In genomic region chr22:50268655-50269113, GRCh38 we compare ENCODE assay signal across 2 cellular contexts.
TF ChIP-seq lines count a peak whose summit lies in the region.

No MANE protein-coding gene starts in this region.

TF ChIP-seq in HCT116, 20 proteins besides CTCF, POLR2A, EP300 and RAD21:
- TF ChIP-seq SP1 (IDR thresholded peaks at IDR 0.05; ENCODE audit: low read depth) = no peak
- TF ChIP-seq JUND (IDR thresholded peaks at IDR 0.05) = no peak
- no peak for TF ChIP-seq POLR2AphosphoS5 (IDR thresholded peaks at IDR 0.05; ENCODE audit: low read depth, low read length)
- TF ChIP-seq SIN3A (IDR thresholded peaks at IDR 0.05; ENCODE audit: low read depth) = no peak
- TF ChIP-seq MAX (IDR thresholded peaks at IDR 0.05) = peak; percentile 55; the same call in 1 of the 2 replicates

TF ChIP-seq in GM12878, 131 proteins besides CTCF, POLR2A, EP300 and RAD21:
- TF ChIP-seq MTA2 (IDR thresholded peaks at IDR 0.05; ENCODE audit: low read depth) = no peak
- TF ChIP-seq RELA (IDR thresholded peaks at IDR 0.05; ENCODE audit: borderline replicate concordance, partially characterized antibody) = no peak
- TF ChIP-seq NR2F1 (conservative IDR thresholded peaks at IDR 0.05) = no peak
- TF ChIP-seq PRDM15 (CRISPR knock-in tag; IDR thresholded peaks at IDR 0.05) = no peak
- TF ChIP-seq ZBTB40 (IDR thresholded peaks at IDR 0.05; ENCODE audit: borderline replicate concordance) = no peak
- no peak for TF ChIP-seq SUPT20H (IDR thresholded peaks at IDR 0.05; ENCODE audit: borderline replicate concordance, control insufficient read depth, low read depth, low read length)
- TF ChIP-seq BCL3 (IDR thresholded peaks at IDR 0.05; ENCODE audit: borderline replicate concordance, insufficient read depth, low read depth, low read length, poor library complexity, severe bottlenecking) = no peak
- no peak for TF ChIP-seq STAT1 (conservative IDR thresholded peaks at IDR 0.05)
- no peak for TF ChIP-seq NBN (IDR thresholded peaks at IDR 0.05)
- TF ChIP-seq ZSCAN29 (IDR thresholded peaks at IDR 0.05) = no peak
- no peak for TF ChIP-seq ZBTB33 (IDR thresholded peaks at IDR 0.05)
- TF ChIP-seq JUND (IDR thresholded peaks at IDR 0.05; ENCODE audit: low read depth, low read length) = no peak
- TF ChIP-seq NFXL1 (IDR thresholded peaks at IDR 0.05; ENCODE audit: borderline replicate concordance) = no peak
- TF ChIP-seq NR2C1 (IDR thresholded peaks at IDR 0.05) = no peak
- TF ChIP-seq SMAD5 (IDR thresholded peaks at IDR 0.05; ENCODE audit: low read depth) = no peak
